In the genomic region with DNA sequence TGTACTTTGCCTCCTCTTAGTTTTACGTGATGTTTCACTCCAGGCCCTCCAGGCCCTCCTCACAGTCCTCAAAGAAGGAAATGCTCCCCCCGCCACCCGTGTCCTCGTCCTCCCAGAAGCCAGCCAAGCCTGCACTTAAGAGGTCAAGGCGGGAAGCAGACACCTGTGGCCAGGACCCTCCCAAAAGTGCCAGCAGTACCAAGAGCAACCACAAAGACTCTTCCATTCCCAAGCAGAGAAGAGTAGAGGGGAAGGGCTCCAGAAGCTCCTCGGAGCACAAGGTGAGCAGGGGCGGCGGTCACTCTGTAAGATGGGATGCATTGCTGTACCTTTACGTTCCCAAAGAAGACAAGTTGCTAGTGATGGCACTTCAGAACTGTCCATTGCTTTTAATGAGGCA, we compare ENCODE assay signal across 19 cellular contexts.
DNase-seq lines count a peak whose midpoint lies in the region; ATAC-seq and TF ChIP-seq lines count a peak whose summit lies in the region.
"Had no signal": no experiment of that assay in that cellular context is flagged by ENCODE, and none has a peak within 500 bp of the region (broad histone marks: within the 10 kb centered on the region; RNA-seq: fewer than 3 reads in every experiment).

No MANE protein-coding gene starts in this region.

- H3K27ac ChIP-seq in GM23338 (ENCODE audit: low read depth), result no peak overlapping the region
- H3K27ac ChIP-seq: 22Rv1, A549, BLaER1 had no signal

- H3K4me3 Mint-ChIP-seq in activated naive CD4-positive, alpha-beta T cell treated with anti-CD3 and anti-CD28 coated beads for 36 hours, result no peak overlapping the region
- no peak overlapping the region for H3K4me3 Mint-ChIP-seq in GM23338
- no peak overlapping the region for H3K4me3 Mint-ChIP-seq in activated T-helper 17 cell treated with anti-CD3 and anti-CD28 coated beads, Interleukin-2, amount 50 U/mL, for 72 hours
- H3K4me3 Mint-ChIP-seq in stimulated activated effector memory CD8-positive, alpha-beta T cell treated with anti-CD3 and anti-CD28 coated beads, Interleukin-12 subunit alpha, Interleukin-12 subunit beta, amount 100 ng/mL, for 72 hours, result no peak overlapping the region
- H3K4me3 Mint-ChIP-seq: CD8-positive, alpha-beta T cell; H9 had no signal

- H3K27me3 ChIP-seq in GM23338 (ENCODE audit: insufficient read depth), result no peaks in the 10 kb centered on the region
- H3K27me3 ChIP-seq: BLaER1 had no signal

- peaks cover 13% of the 10 kb centered on the region for H3K4me1 Mint-ChIP-seq in activated naive CD4-positive, alpha-beta T cell treated with anti-CD3 and anti-CD28 coated beads for 36 hours (ENCODE audit: low read depth)
- H3K4me1 Mint-ChIP-seq in GM23338, result no peaks in the 10 kb centered on the region
- H3K4me1 Mint-ChIP-seq in activated T-helper 17 cell treated with anti-CD3 and anti-CD28 coated beads, Interleukin-2, amount 50 U/mL, for 72 hours, result no peaks in the 10 kb centered on the region
- H3K4me1 Mint-ChIP-seq in stimulated activated effector memory CD8-positive, alpha-beta T cell treated with anti-CD3 and anti-CD28 coated beads, Interleukin-12 subunit alpha, Interleukin-12 subunit beta, amount 100 ng/mL, for 72 hours, result peaks cover 12% of the 10 kb centered on the region
- H3K4me1 Mint-ChIP-seq: H9 had no signal

- intact Hi-C loops in activated naive CD4-positive, alpha-beta T cell treated with anti-CD3 and anti-CD28 coated beads for 36 hours (cut with micrococcal nuclease), result no loop called here

- H3K27ac Mint-ChIP-seq in activated naive CD4-positive, alpha-beta T cell treated with anti-CD3 and anti-CD28 coated beads, Interleukin-2, amount 50 U/mL, for 72 hours, result peak overlapping the region; percentile 20 to 68
- no peak overlapping the region for H3K27ac Mint-ChIP-seq in activated naive CD4-positive, alpha-beta T cell treated with anti-CD3 and anti-CD28 coated beads for 36 hours
- H3K27ac Mint-ChIP-seq in GM23338, result no peak overlapping the region
- peak overlapping the region; percentile 62 for H3K27ac Mint-ChIP-seq in activated T-helper 17 cell treated with anti-CD3 and anti-CD28 coated beads, Interleukin-2, amount 50 U/mL, for 72 hours
- H3K27ac Mint-ChIP-seq in stimulated activated effector memory CD8-positive, alpha-beta T cell treated with anti-CD3 and anti-CD28 coated beads, Interleukin-12 subunit alpha, Interleukin-12 subunit beta, amount 100 ng/mL, for 72 hours, result peak overlapping the region; percentile 52
- H3K27ac Mint-ChIP-seq: CD8-positive, alpha-beta T cell had no signal

- H3K27me3 Mint-ChIP-seq in activated naive CD4-positive, alpha-beta T cell treated with anti-CD3 and anti-CD28 coated beads for 36 hours (ENCODE audit: low read depth), result no peaks in the 10 kb centered on the region
- H3K27me3 Mint-ChIP-seq in GM23338 (ENCODE audit: insufficient read depth, low read depth, poor library complexity), result no peaks in the 10 kb centered on the region
- no peaks in the 10 kb centered on the region for H3K27me3 Mint-ChIP-seq in activated T-helper 17 cell treated with anti-CD3 and anti-CD28 coated beads, Interleukin-2, amount 50 U/mL, for 72 hours

- ATAC-seq in activated naive CD4-positive, alpha-beta T cell treated with anti-CD3 and anti-CD28 coated beads, Interleukin-2, amount 50 U/mL, for 72 hours, result peak in 1 of 2 donors; percentile 19
- peak; percentile 80 for ATAC-seq in GM23338
- ATAC-seq in activated T-helper 17 cell treated with anti-CD3 and anti-CD28 coated beads, Interleukin-2, amount 50 U/mL, for 72 hours (replicated peaks), result no peak
- ATAC-seq in stimulated activated effector memory CD8-positive, alpha-beta T cell treated with anti-CD3 and anti-CD28 coated beads, Interleukin-12 subunit alpha, Interleukin-12 subunit beta, amount 100 ng/mL, for 72 hours, result no peak
- ATAC-seq in GM19351 (IDR thresholded peaks at IDR 0.05; ENCODE audit: unreplicated experiment), result no peak
- no peak for ATAC-seq in GM18502 (IDR thresholded peaks at IDR 0.05; ENCODE audit: poor library complexity, unreplicated experiment)
- ATAC-seq: A549; CD8-positive, alpha-beta T cell; GM12878 had no signal

- H3K9me3 Mint-ChIP-seq in activated naive CD4-positive, alpha-beta T cell treated with anti-CD3 and anti-CD28 coated beads, Interleukin-2, amount 50 U/mL, for 72 hours, result no peaks in the 10 kb centered on the region
- H3K9me3 Mint-ChIP-seq in activated naive CD4-positive, alpha-beta T cell treated with anti-CD3 and anti-CD28 coated beads for 36 hours, result no peaks in the 10 kb centered on the region
- no peaks in the 10 kb centered on the region for H3K9me3 Mint-ChIP-seq in GM23338
- no peaks in the 10 kb centered on the region for H3K9me3 Mint-ChIP-seq in activated T-helper 17 cell treated with anti-CD3 and anti-CD28 coated beads, Interleukin-2, amount 50 U/mL, for 72 hours
- H3K9me3 Mint-ChIP-seq in stimulated activated effector memory CD8-positive, alpha-beta T cell treated with anti-CD3 and anti-CD28 coated beads, Interleukin-12 subunit alpha, Interleukin-12 subunit beta, amount 100 ng/mL, for 72 hours, result no peaks in the 10 kb centered on the region
- H3K9me3 Mint-ChIP-seq: CD8-positive, alpha-beta T cell; H9 had no signal

- no peak for DNase-seq in activated naive CD4-positive, alpha-beta T cell treated with anti-CD3 and anti-CD28 coated beads, Interleukin-2, amount 50 U/mL, for 72 hours (ENCODE audit: low spot score in 2 of 2)
- no peak for DNase-seq in activated naive CD4-positive, alpha-beta T cell treated with anti-CD3 and anti-CD28 coated beads for 36 hours
- peak; percentile 36 for DNase-seq in GM23338 (ENCODE audit: low spot score)
- no peak for DNase-seq in stimulated activated effector memory CD8-positive, alpha-beta T cell treated with anti-CD3 and anti-CD28 coated beads, Interleukin-12 subunit alpha, Interleukin-12 subunit beta, amount 100 ng/mL, for 72 hours (ENCODE audit: low spot score in 2 of 2)
- no peak for DNase-seq in activated CD4-positive, alpha-beta T cell treated with anti-CD3 and anti-CD28 coated beads, Interleukin-2, amount 50 U/mL, for 4 hours
- DNase-seq: CD8-positive, alpha-beta T cell; DMS 273 treated with DMSO at 0.1 percent for 48 hours; DMS53; DND-41; EL; GOT3; H9 had no signal

- peaks cover 19% of the 10 kb centered on the region for H3K36me3 ChIP-seq in GM23338 (ENCODE audit: insufficient read depth)

- H3K36me3 Mint-ChIP-seq in activated naive CD4-positive, alpha-beta T cell treated with anti-CD3 and anti-CD28 coated beads, Interleukin-2, amount 50 U/mL, for 72 hours, result peaks cover 5 to 23% of the 10 kb centered on the region in 2 donors
- H3K36me3 Mint-ChIP-seq in activated naive CD4-positive, alpha-beta T cell treated with anti-CD3 and anti-CD28 coated beads for 36 hours (ENCODE audit: low read depth), result peaks cover 29% of the 10 kb centered on the region
- H3K36me3 Mint-ChIP-seq in GM23338 (ENCODE audit: low read depth), result peaks cover 44% of the 10 kb centered on the region
- peaks cover 92% of the 10 kb centered on the region for H3K36me3 Mint-ChIP-seq in activated T-helper 17 cell treated with anti-CD3 and anti-CD28 coated beads, Interleukin-2, amount 50 U/mL, for 72 hours (ENCODE audit: low read depth)
- peaks cover 89% of the 10 kb centered on the region for H3K36me3 Mint-ChIP-seq in stimulated activated effector memory CD8-positive, alpha-beta T cell treated with anti-CD3 and anti-CD28 coated beads, Interleukin-12 subunit alpha, Interleukin-12 subunit beta, amount 100 ng/mL, for 72 hours

- H3K4me1 ChIP-seq in GM23338 (ENCODE audit: insufficient read depth), result no peaks in the 10 kb centered on the region

- H3K4me2 ChIP-seq in GM23338, result no peak overlapping the region
- H3K4me2 ChIP-seq: A549, BLaER1 had no signal

- no peak overlapping the region for H2AFZ ChIP-seq in GM23338

- no peaks in the 10 kb centered on the region for H3F3A ChIP-seq in GM23338 (replicated peaks; ENCODE audit: low read depth)

- H3K79me2 ChIP-seq in GM23338 (replicated peaks; ENCODE audit: insufficient read depth), result peaks cover 10% of the 10 kb centered on the region; the same call in 1 of the 2 replicates

- no peak for TF ChIP-seq CTCF in GM23338 (conservative IDR thresholded peaks at IDR 0.05; ENCODE audit: low read depth in 2 of 2)

- H3K9me2 ChIP-seq in GM23338 (ENCODE audit: insufficient read depth), result no peaks in the 10 kb centered on the region

- H4K20me1 ChIP-seq in GM23338 (replicated peaks; ENCODE audit: insufficient read depth), result no peaks in the 10 kb centered on the region

- CTCF ChIA-PET in activated naive CD4-positive, alpha-beta T cell treated with anti-CD3 and anti-CD28 coated beads for 36 hours (lab: Charles Lee), result interaction anchor here (0.9 to 1.1 kb wide), 2 partner anchors 9 to 203 kb away, joined by 3 to 5 read pairs; no protein-coding TSS in a partner anchor

- no peak overlapping the region for H3K4me3 ChIP-seq in GM23338
- H3K4me3 ChIP-seq: A549, BLaER1, GM12878 had no signal

TF ChIP-seq in GM23338, 12 proteins besides CTCF, POLR2A, EP300 and RAD21 (continues in another document):
- no peak for TF ChIP-seq ZNF331 (CRISPR knock-in tag; IDR thresholded peaks at IDR 0.05; ENCODE audit: low read depth)
- no peak for TF ChIP-seq STAT1 (IDR thresholded peaks at IDR 0.05; ENCODE audit: unreplicated experiment)
- TF ChIP-seq, protein P1, sequence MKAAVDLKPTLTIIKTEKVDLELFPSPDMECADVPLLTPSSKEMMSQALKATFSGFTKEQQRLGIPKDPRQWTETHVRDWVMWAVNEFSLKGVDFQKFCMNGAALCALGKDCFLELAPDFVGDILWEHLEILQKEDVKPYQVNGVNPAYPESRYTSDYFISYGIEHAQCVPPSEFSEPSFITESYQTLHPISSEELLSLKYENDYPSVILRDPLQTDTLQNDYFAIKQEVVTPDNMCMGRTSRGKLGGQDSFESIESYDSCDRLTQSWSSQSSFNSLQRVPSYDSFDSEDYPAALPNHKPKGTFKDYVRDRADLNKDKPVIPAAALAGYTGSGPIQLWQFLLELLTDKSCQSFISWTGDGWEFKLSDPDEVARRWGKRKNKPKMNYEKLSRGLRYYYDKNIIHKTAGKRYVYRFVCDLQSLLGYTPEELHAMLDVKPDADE (IDR thresholded peaks at IDR 0.05), result no peak

Comparison
In these comparisons a context has a peak if more than half of its experiments do, and no peak if none do; other contexts are left out.
1. H3K27ac Mint-ChIP-seq: peak in activated naive CD4-positive, alpha-beta T cell treated with anti-CD3 and anti-CD28 coated beads, Interleukin-2, amount 50 U/mL, for 72 hours (2 of 2), activated T-helper 17 cell treated with anti-CD3 and anti-CD28 coated beads, Interleukin-2, amount 50 U/mL, for 72 hours (single experiment) and stimulated activated effector memory CD8-positive, alpha-beta T cell treated with anti-CD3 and anti-CD28 coated beads, Interleukin-12 subunit alpha, Interleukin-12 subunit beta, amount 100 ng/mL, for 72 hours (single experiment); none in activated naive CD4-positive, alpha-beta T cell treated with anti-CD3 and anti-CD28 coated beads for 36 hours (single experiment) and GM23338 (single experiment).